18 cellular contexts compared by ENCODE assay signal in the genomic region with DNA sequence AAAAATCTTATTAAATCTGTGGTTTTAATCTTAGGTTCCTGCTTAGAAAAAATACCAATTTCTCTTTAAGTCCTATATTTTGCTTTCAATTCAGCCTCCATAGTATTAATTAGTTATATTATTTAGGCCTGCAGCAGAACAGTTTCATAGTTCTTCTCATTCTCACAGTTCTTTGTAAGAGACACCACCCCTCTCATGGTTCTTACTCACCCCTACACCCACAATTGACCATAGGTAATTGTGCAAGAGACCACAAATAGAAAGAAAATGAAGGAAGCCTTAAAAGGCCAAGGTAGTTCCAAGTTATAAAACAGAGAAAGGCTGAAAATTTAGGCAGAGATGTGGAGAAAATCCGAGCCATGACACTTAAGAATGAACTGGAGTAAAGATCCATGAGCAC.
DNase-seq lines count a peak whose midpoint lies in the region; TF ChIP-seq lines count a peak whose summit lies in the region.
"Had no signal": no experiment of that assay in that cellular context is flagged by ENCODE, and none has a peak within 500 bp of the region (broad histone marks: within the 10 kb centered on the region; RNA-seq: fewer than 3 reads in every experiment).

No MANE protein-coding gene starts in this region.

- no peaks in the 10 kb centered on the region for H3F3A ChIP-seq in smooth muscle cell (ENCODE audit: low read depth)

- no peaks in the 10 kb centered on the region for H3K36me3 Mint-ChIP-seq in activated T-helper 1 cell treated with anti-CD3 and anti-CD28 coated beads, Interleukin-12 subunit alpha, Interleukin-12 subunit beta, Interleukin-2, Interleukin-4 antibody, amounts not matched to agents 30 ng/mL and 10 ng/mL and 1 ng/mL, durations not matched to agents 14 hours and 24 hours and 36 hours (ENCODE audit: low read depth)

- H3K27ac ChIP-seq in fibroblast of lung (ENCODE audit: insufficient read depth, low read length) (no peak overlapping the region), smooth muscle cell (ENCODE audit: low read depth) (peak overlapping the region; percentile 25), SJCRH30 (no peak overlapping the region)
- H3K27ac ChIP-seq: C4-2B, cardiac muscle cell, tibial nerve had no signal

- no peaks in the 10 kb centered on the region for H3K36me3 ChIP-seq in fibroblast of lung (ENCODE audit: control insufficient read depth, insufficient read depth, low read length)
- H3K36me3 ChIP-seq in smooth muscle cell (ENCODE audit: low read depth): no peaks in the 10 kb centered on the region
- no peaks in the 10 kb centered on the region for H3K36me3 ChIP-seq in SJCRH30
- H3K36me3 ChIP-seq: cardiac muscle cell, tibial nerve had no signal

- H3K4me3 Mint-ChIP-seq in activated T-helper 1 cell treated with anti-CD3 and anti-CD28 coated beads, Interleukin-12 subunit alpha, Interleukin-12 subunit beta, Interleukin-2, Interleukin-4 antibody, amounts not matched to agents 30 ng/mL and 10 ng/mL and 1 ng/mL, durations not matched to agents 14 hours and 24 hours and 36 hours: no peak overlapping the region
- H3K4me3 Mint-ChIP-seq: activated naive CD4-positive, alpha-beta T cell treated with anti-CD3 and anti-CD28 coated beads for 36 hours; naive thymus-derived CD4-positive, alpha-beta T cell; T-helper 1 cell treated with Interleukin-12 subunit alpha and Interleukin-12 subunit beta and Interleukin-4 antibody, amounts not matched to agents 30 μg/mL and 1 μg/mL, for 36 hours had no signal

- H3K4me1 ChIP-seq in fibroblast of lung (ENCODE audit: control insufficient read depth, extremely low read depth, insufficient read depth, low read length): no peaks in the 10 kb centered on the region
- no peaks in the 10 kb centered on the region for H3K4me1 ChIP-seq in smooth muscle cell (ENCODE audit: low read depth)
- H3K4me1 ChIP-seq in SJCRH30: peaks cover 17% of the 10 kb centered on the region

- H3K4me1 Mint-ChIP-seq in activated T-helper 1 cell treated with anti-CD3 and anti-CD28 coated beads, Interleukin-12 subunit alpha, Interleukin-12 subunit beta, Interleukin-2, Interleukin-4 antibody, amounts not matched to agents 30 ng/mL and 10 ng/mL and 1 ng/mL, durations not matched to agents 14 hours and 24 hours and 36 hours (ENCODE audit: low read depth): peaks cover 8% of the 10 kb centered on the region

- H3K79me2 ChIP-seq in fibroblast of lung (ENCODE audit: control insufficient read depth, insufficient read depth, low read length) (no peaks in the 10 kb centered on the region), smooth muscle cell (ENCODE audit: low read depth) (no peaks in the 10 kb centered on the region)

- H4K20me1 ChIP-seq in fibroblast of lung (ENCODE audit: control insufficient read depth, extremely low read depth, insufficient read depth, low read length): no peaks in the 10 kb centered on the region
- H4K20me1 ChIP-seq in smooth muscle cell (ENCODE audit: low read depth): no peaks in the 10 kb centered on the region

- 100% methylated on average over 1 of the region's 1 CpG for WGBS in smooth muscle cell (ENCODE audit: low lambda C conversion rate)

- peak; percentile 5 for DNase-seq in GM20000 (ENCODE audit: low spot score)
- DNase-seq in RPMI7951 (ENCODE audit: low read depth): peak; percentile 26
- peak; percentile 31 to 85 for DNase-seq in fibroblast of lung (ENCODE audit: low read depth in 2 of 2)
- no peak for DNase-seq in smooth muscle cell (lab: John Stamatoyannopoulos, UW; ENCODE audit: unreplicated experiment)
- no peak for DNase-seq in stimulated activated naive CD4-positive, alpha-beta T cell treated with Interleukin-2 at 50 U/mL for 16 hours (lab: John Stamatoyannopoulos, UW)
- DNase-seq in activated T-helper 1 cell treated with anti-CD3 and anti-CD28 coated beads, Interleukin-12 subunit alpha, Interleukin-12 subunit beta, Interleukin-2, Interleukin-4 antibody, amounts not matched to agents 30 ng/mL and 10 ng/mL and 1 ng/mL, durations not matched to agents 14 hours and 24 hours and 36 hours (ENCODE audit: low spot score): no peak
- no peak for DNase-seq in SJCRH30
- no peak for DNase-seq in HT-29 (ENCODE audit: low spot score)
- DNase-seq: activated naive CD4-positive, alpha-beta T cell treated with anti-CD3 and anti-CD28 coated beads for 36 hours; EL; hippocampal formation; naive thymus-derived CD4-positive, alpha-beta T cell; NCI-H146 had no signal

- no peak overlapping the region for H3K4me3 ChIP-seq in fibroblast of lung (replicated peaks in 1 of 4; ENCODE audit: control extremely low read depth in 1 of 4, insufficient read depth in 1 of 4, low read depth in 3 of 4, low read length in 4 of 4)
- no peak overlapping the region for H3K4me3 ChIP-seq in smooth muscle cell
- H3K4me3 ChIP-seq in SJCRH30: no peak overlapping the region
- H3K4me3 ChIP-seq: cardiac muscle cell, K562, tibial nerve had no signal

- H3K9me3 ChIP-seq in fibroblast of lung (ENCODE audit: control insufficient read depth, insufficient read depth, low read depth, low read length): no peaks in the 10 kb centered on the region
- no peaks in the 10 kb centered on the region for H3K9me3 ChIP-seq in smooth muscle cell (replicated peaks; ENCODE audit: low read depth)
- no peaks in the 10 kb centered on the region for H3K9me3 ChIP-seq in SJCRH30 (replicated peaks)
- H3K9me3 ChIP-seq: tibial nerve had no signal

- no peaks in the 10 kb centered on the region for H3K27me3 Mint-ChIP-seq in activated T-helper 1 cell treated with anti-CD3 and anti-CD28 coated beads, Interleukin-12 subunit alpha, Interleukin-12 subunit beta, Interleukin-2, Interleukin-4 antibody, amounts not matched to agents 30 ng/mL and 10 ng/mL and 1 ng/mL, durations not matched to agents 14 hours and 24 hours and 36 hours (ENCODE audit: insufficient read depth)
- H3K27me3 Mint-ChIP-seq: naive thymus-derived CD4-positive, alpha-beta T cell had no signal

- intact Hi-C loops in activated T-helper 1 cell treated with anti-CD3 and anti-CD28 coated beads, Interleukin-12 subunit alpha, Interleukin-12 subunit beta, Interleukin-2, Interleukin-4 antibody, amounts not matched to agents 30 ng/mL and 10 ng/mL and 1 ng/mL, durations not matched to agents 14 hours and 24 hours and 36 hours (cut with micrococcal nuclease): loop anchor here (2.0 kb wide), 1 partner anchor 76 kb away; no protein-coding TSS in a partner anchor

- no peak for TF ChIP-seq CTCF in GM20000 (IDR thresholded peaks at IDR 0.05; ENCODE audit: extremely low read depth, missing control alignments)
- TF ChIP-seq CTCF in fibroblast of lung (conservative IDR thresholded peaks at IDR 0.05 in 1 of 2, IDR thresholded peaks at IDR 0.05 in 1 of 2; ENCODE audit: low read depth in 1 of 2, low read length in 2 of 2): no peak
- TF ChIP-seq CTCF in smooth muscle cell (IDR thresholded peaks at IDR 0.05; ENCODE audit: borderline replicate concordance, insufficient read depth, poor library complexity, severe bottlenecking): no peak

- H2AFZ ChIP-seq in fibroblast of lung (ENCODE audit: low read length): no peak overlapping the region
- H2AFZ ChIP-seq in smooth muscle cell (ENCODE audit: low read depth): no peak overlapping the region

- no peaks in the 10 kb centered on the region for H3K27me3 ChIP-seq in fibroblast of lung (ENCODE audit: control insufficient read depth, insufficient read depth, low read length)
- no peaks in the 10 kb centered on the region for H3K27me3 ChIP-seq in smooth muscle cell (ENCODE audit: low read depth)
- H3K27me3 ChIP-seq in SJCRH30: no peaks in the 10 kb centered on the region
- H3K27me3 ChIP-seq: cardiac muscle cell, tibial nerve had no signal

- H3K9me3 Mint-ChIP-seq in activated T-helper 1 cell treated with anti-CD3 and anti-CD28 coated beads, Interleukin-12 subunit alpha, Interleukin-12 subunit beta, Interleukin-2, Interleukin-4 antibody, amounts not matched to agents 30 ng/mL and 10 ng/mL and 1 ng/mL, durations not matched to agents 14 hours and 24 hours and 36 hours: no peaks in the 10 kb centered on the region
- H3K9me3 Mint-ChIP-seq: activated naive CD4-positive, alpha-beta T cell treated with anti-CD3 and anti-CD28 coated beads for 36 hours; naive thymus-derived CD4-positive, alpha-beta T cell; T-helper 1 cell treated with Interleukin-12 subunit alpha and Interleukin-12 subunit beta and Interleukin-4 antibody, amounts not matched to agents 30 μg/mL and 1 μg/mL, for 36 hours had no signal

- H3K4me2 ChIP-seq in fibroblast of lung (ENCODE audit: extremely low read depth, insufficient read depth, low read length): no peak overlapping the region
- H3K4me2 ChIP-seq in smooth muscle cell: no peak overlapping the region

- H3K9ac ChIP-seq in fibroblast of lung (ENCODE audit: insufficient read depth, low read length) (no peak overlapping the region), smooth muscle cell (ENCODE audit: low read depth) (no peak overlapping the region)

- no peak overlapping the region for H3K27ac Mint-ChIP-seq in activated T-helper 1 cell treated with anti-CD3 and anti-CD28 coated beads, Interleukin-12 subunit alpha, Interleukin-12 subunit beta, Interleukin-2, Interleukin-4 antibody, amounts not matched to agents 30 ng/mL and 10 ng/mL and 1 ng/mL, durations not matched to agents 14 hours and 24 hours and 36 hours
- H3K27ac Mint-ChIP-seq: activated naive CD4-positive, alpha-beta T cell treated with anti-CD3 and anti-CD28 coated beads for 36 hours; naive thymus-derived CD4-positive, alpha-beta T cell; T-helper 1 cell treated with Interleukin-12 subunit alpha and Interleukin-12 subunit beta and Interleukin-4 antibody, amounts not matched to agents 30 μg/mL and 1 μg/mL, for 36 hours had no signal

Comparison
In these comparisons a context has a peak if more than half of its experiments do, and no peak if none do; other contexts are left out.
1. DNase-seq: peak in GM20000 (single experiment), RPMI7951 (single experiment) and fibroblast of lung (2 of 2); none in smooth muscle cell (single experiment), stimulated activated naive CD4-positive, alpha-beta T cell treated with Interleukin-2 at 50 U/mL for 16 hours (single experiment), activated T-helper 1 cell treated with anti-CD3 and anti-CD28 coated beads, Interleukin-12 subunit alpha, Interleukin-12 subunit beta, Interleukin-2, Interleukin-4 antibody, amounts not matched to agents 30 ng/mL and 10 ng/mL and 1 ng/mL, durations not matched to agents 14 hours and 24 hours and 36 hours (single experiment), SJCRH30 (0 of 2) and HT-29 (single experiment).